Comparison of ENCODE assay signal across 18 cellular contexts in genomic region chr2:127400533-127400896, GRCh38. TPM values are rescaled to one million over a fixed set of nuclear protein-coding genes. Genes with fewer than 3 reads are reported as not detected.
DNase-seq lines count a peak whose midpoint lies in the region; ATAC-seq and TF ChIP-seq lines count a peak whose summit lies in the region.
"Had no signal": no experiment of that assay in that cellular context is flagged by ENCODE, and none has a peak within 500 bp of the region (broad histone marks: within the 10 kb centered on the region; RNA-seq: fewer than 3 reads in every experiment).

No MANE protein-coding gene starts in this region.

- no peak for TF ChIP-seq POLR2A in transverse colon (IDR thresholded peaks at IDR 0.05)

- TF ChIP-seq CTCF in PC-9 (conservative IDR thresholded peaks at IDR 0.05) = no peak
- TF ChIP-seq CTCF in colonic mucosa (IDR thresholded peaks at IDR 0.05) = no peak
- no peak for TF ChIP-seq CTCF in transverse colon (IDR thresholded peaks at IDR 0.05)

- no peak for TF ChIP-seq EP300 in transverse colon (IDR thresholded peaks at IDR 0.05; ENCODE audit: low read depth)

- H3K4me1 ChIP-seq in PC-9 (replicated peaks; ENCODE audit: insufficient read depth) (peaks cover 60% of the 10 kb centered on the region), colonic mucosa (peaks cover 12% of the 10 kb centered on the region), mucosa of rectum (ENCODE audit: control insufficient read depth in 2 of 2, insufficient read depth in 2 of 2, low read length in 2 of 2) (peaks cover 29 to 51% of the 10 kb centered on the region in 2 donors), transverse colon (peaks cover 21 to 50% (median 37%) of the 10 kb centered on the region in 4 donors)

- H3K9ac ChIP-seq in colonic mucosa (ENCODE audit: low read depth in 2 of 2, low read length in 2 of 2) (peak overlapping the region; percentile 54 to 76), mucosa of rectum (ENCODE audit: low read depth in 1 of 2, low read length in 2 of 2) (peak overlapping the region in 1 of 2 donors; percentile 63)

- BruUV-seq in PC-9 (replicated peaks; lab: Mats Ljungman, UMichigan) = TSS peak; percentile 21

- intact Hi-C loops in PC-9 (cut with micrococcal nuclease; ENCODE audit: unreplicated experiment) = loop anchor here (10.0 kb wide), 1 partner anchor 336 kb away; no protein-coding TSS in a partner anchor
- intact Hi-C loops in colonic mucosa (cut with DNase I) = no loop called here
- intact Hi-C loops in transverse colon (cut with DNase I; ENCODE audit: low total_unique reads) = no loop called here

- no peaks in the 10 kb centered on the region for H3K36me3 ChIP-seq in PC-9 (ENCODE audit: low read depth)
- H3K36me3 ChIP-seq in colonic mucosa = no peaks in the 10 kb centered on the region
- no peaks in the 10 kb centered on the region for H3K36me3 ChIP-seq in mucosa of rectum (ENCODE audit: control insufficient read depth in 2 of 2, insufficient read depth in 2 of 2, low read length in 2 of 2)
- H3K36me3 ChIP-seq in transverse colon = no peaks in the 10 kb centered on the region
- H3K36me3 ChIP-seq: gastroesophageal sphincter, ovary, suprapubic skin had no signal

- H3K27ac ChIP-seq in PC-9 = peak overlapping the region; percentile 75
- peak overlapping the region; percentile 79 for H3K27ac ChIP-seq in colonic mucosa
- peak overlapping the region; percentile 87 to 89 for H3K27ac ChIP-seq in mucosa of rectum (ENCODE audit: low read depth in 2 of 2, low read length in 2 of 2)
- H3K27ac ChIP-seq in transverse colon = peak overlapping the region; percentile 78 to 82 (median 82)
- H3K27ac ChIP-seq: coronary artery, ovary had no signal

- H3K9me2 ChIP-seq in PC-9 (ENCODE audit: insufficient read depth) = no peaks in the 10 kb centered on the region

- H3K4me3 ChIP-seq in PC-9 (peak overlapping the region; percentile 29; the same call in 1 of the 2 replicates), colonic mucosa (peak overlapping the region; percentile 8), mucosa of rectum (ENCODE audit: low read length in 2 of 2) (peak overlapping the region; percentile 41 to 59), transverse colon (peak overlapping the region in 2 of 4 donors; percentile 10 to 33)
- H3K4me3 ChIP-seq: coronary artery, ovary, suprapubic skin had no signal

- H3K9me3 ChIP-seq in PC-9 (ENCODE audit: insufficient read depth, low read depth) (no peaks in the 10 kb centered on the region), colonic mucosa (no peaks in the 10 kb centered on the region), mucosa of rectum (ENCODE audit: control insufficient read depth in 2 of 2, low read length in 2 of 2) (no peaks in the 10 kb centered on the region), transverse colon (no peaks in the 10 kb centered on the region)
- H3K9me3 ChIP-seq: gastroesophageal sphincter, ovary, suprapubic skin had no signal

- peaks cover 39% of the 10 kb centered on the region for H3F3A ChIP-seq in PC-9 (ENCODE audit: insufficient read depth, low read depth)

- CTCF ChIA-PET in PC-9 (lab: Charles Lee) = interaction anchor here (0.6 kb wide), 1 partner anchor 10 kb away, joined by 3 read pairs; no protein-coding TSS in a partner anchor

- no peak for ATAC-seq in GM21717 (IDR thresholded peaks at IDR 0.05; ENCODE audit: unreplicated experiment)
- ATAC-seq: Right ventricle myocardium inferior, T-cell had no signal

- H4K20me1 ChIP-seq in PC-9 (ENCODE audit: insufficient read depth) = no peaks in the 10 kb centered on the region

- DNase-seq in PC-9 (peak; percentile 61 to 69), colonic mucosa (peak; percentile 80), transverse colon (peak; percentile 72), NCI-H2107 (lab: John Stamatoyannopoulos, UW) (no peak), HuH-7.5 (ENCODE audit: low spot score) (no peak)
- DNase-seq: activated naive CD4-positive, alpha-beta T cell treated with anti-CD3 and anti-CD28 coated beads, Interleukin-2, amount 50 U/mL, for 16 hours; activated T-cell treated with anti-CD3 and anti-CD28 coated beads for 4 hours; NCI-H1436 treated with DMSO at 0.1 percent for 48 hours; NK-92 treated with Interleukin-12 subunit alpha and Interleukin-12 subunit beta, amount 100 ng/mL, for 24 hours; stimulated activated CD4-positive, alpha-beta T cell treated with anti-CD3 and anti-CD28 coated beads, Interleukin-4, amount 100 ng/mL, for 4 hours; T-cell had no signal

- H3K27me3 ChIP-seq in PC-9 (ENCODE audit: insufficient read depth, low read depth) = no peaks in the 10 kb centered on the region
- no peaks in the 10 kb centered on the region for H3K27me3 ChIP-seq in colonic mucosa
- H3K27me3 ChIP-seq in mucosa of rectum (ENCODE audit: control insufficient read depth in 2 of 2, insufficient read depth in 2 of 2, low read length in 2 of 2) = no peaks in the 10 kb centered on the region
- H3K27me3 ChIP-seq in transverse colon = no peaks in the 10 kb centered on the region
- H3K27me3 ChIP-seq: gastroesophageal sphincter, ovary, suprapubic skin had no signal

- no peak overlapping the region for H2AFZ ChIP-seq in PC-9

- POLR2A ChIA-PET in PC-9 (lab: Charles Lee; ENCODE audit: unreplicated experiment) = interaction anchor here (0.6 to 1.1 kb wide), 2 partner anchors 12 to 296 kb away, joined by 3 to 4 read pairs; partner anchors contain the start of gene MAP3K2

- 49% methylated on average over 9 of the region's 9 CpGs; no CpG with 5 or more reads in 1 of the 2 donors for WGBS in transverse colon (ENCODE audit: low coverage in 1 of 2), 2 donors

- in situ Hi-C loops in transverse colon (cut with MboI; ENCODE audit: low pct_ligation_motif_present in 1 of 4, low pct_unique_long_range_greater_than_20kb in 1 of 4, low sequenced_read_pairs in 3 of 4) = no loop called here

- no peaks in the 10 kb centered on the region for H3K79me2 ChIP-seq in PC-9 (ENCODE audit: low read depth)

- peak overlapping the region; percentile 74 for H3K4me2 ChIP-seq in PC-9

RNA-seq across cellular contexts. Expression of gene MAP3K2, which starts 12.7 kb away (rescaled TPM):
- total RNA-seq in PC-9 (2021) = 75.9 and 81.2 TPM in 2 replicates
- 10 to 100 TPM; 53.8 to 76.0 TPM for total RNA-seq in colonic mucosa
- total RNA-seq in transverse colon = 10 to 100 TPM; 39.4 to 95.4 (median 72.9) TPM

RNA-seq across cellular contexts. Expression of gene PROC, which starts 17.7 kb away (rescaled TPM):
- total RNA-seq in PC-9 (2021) (5.8 and 6.1 TPM in 2 replicates), colonic mucosa (1 to 10 TPM in 1 of 2 donors, under 1 TPM in 1; 0.96 to 3.4 TPM), transverse colon (1 to 10 TPM in 2 of 4 donors, not detected in 2; 2.9 to 3.0 TPM)
- total RNA-seq: gastroesophageal sphincter, Right ventricle myocardium inferior had no signal

Comparison
In these comparisons a context has a peak if more than half of its experiments do, and no peak if none do; other contexts are left out.
1. DNase-seq: peak in PC-9 (2 of 2), colonic mucosa (single experiment) and transverse colon (single experiment); none in NCI-H2107 (single experiment) and HuH-7.5 (single experiment).
2. Peak in every context shown above with its lines, with median percentiles within 50 percentile points of each other: H3K27ac ChIP-seq.